Comparison of ENCODE assay signal across 12 cellular contexts in genomic region chr21:34017127-34017961, GRCh38. TPM values are rescaled to one million over a fixed set of nuclear protein-coding genes. Genes with fewer than 3 reads are reported as not detected.
A peak's percentile ranks its signal among the peaks of the same experiment; 100 is the strongest.
DNase-seq lines count a peak whose midpoint lies in the region; ATAC-seq and TF ChIP-seq lines count a peak whose summit lies in the region.
"Had no signal": no experiment of that assay in that cellular context is flagged by ENCODE, and none has a peak within 500 bp of the region (broad histone marks: within the 10 kb centered on the region; RNA-seq: fewer than 3 reads in every experiment).

No MANE protein-coding gene starts in this region.

- DNase-seq in T-helper 1 cell (no peak), NCI-H2171 treated with DMSO at 0.1 percent for 48 hours (lab: John Stamatoyannopoulos, UW) (peak; percentile 94), KG1 (lab: John Stamatoyannopoulos, UW) (no peak), GM10266 (ENCODE audit: extremely low spot score) (no peak)
- no peak for DNase-seq in natural killer cell treated with Interleukin-12 subunit alpha and Interleukin-12 subunit beta and Interleukin-15 and Interleukin-18, amount 100 ng/mL, for 72 hours (ENCODE audit: low spot score)
- no peak for DNase-seq in effector memory CD8-positive, alpha-beta T cell
- DNase-seq: NCI-H510A treated with DMSO at 0.1 percent for 48 hours had no signal

- ATAC-seq in HG02571 (IDR thresholded peaks at IDR 0.05; ENCODE audit: unreplicated experiment), result peak; percentile 33
- ATAC-seq in natural killer cell treated with Interleukin-12 subunit alpha and Interleukin-12 subunit beta and Interleukin-15 and Interleukin-18, amount 100 ng/mL, for 72 hours, result peak; percentile 7 to 76
- no peak for ATAC-seq in effector memory CD8-positive, alpha-beta T cell (replicated peaks)
- ATAC-seq: SK-N-SH treated with all-trans-retinoic acid at 6 μM for 48 hours had no signal

- peak overlapping the region; percentile 64 for H3K27ac Mint-ChIP-seq in T-helper 1 cell treated with Interleukin-12 subunit alpha and Interleukin-12 subunit beta and Interleukin-4 antibody, amounts not matched to agents 30 μg/mL and 1 μg/mL, for 36 hours
- no peak overlapping the region for H3K27ac Mint-ChIP-seq in natural killer cell treated with Interleukin-12 subunit alpha and Interleukin-12 subunit beta and Interleukin-15 and Interleukin-18, amount 100 ng/mL, for 72 hours
- H3K27ac Mint-ChIP-seq in effector memory CD8-positive, alpha-beta T cell, result peak overlapping the region in 1 of 2 donors; percentile 84
- H3K27ac Mint-ChIP-seq: brain, progenitor cell of endocrine pancreas had no signal

- no peak overlapping the region for H3K4me3 Mint-ChIP-seq in T-helper 1 cell treated with Interleukin-12 subunit alpha and Interleukin-12 subunit beta and Interleukin-4 antibody, amounts not matched to agents 30 μg/mL and 1 μg/mL, for 36 hours
- H3K4me3 Mint-ChIP-seq in natural killer cell treated with Interleukin-12 subunit alpha and Interleukin-12 subunit beta and Interleukin-15 and Interleukin-18, amount 100 ng/mL, for 72 hours, result peak overlapping the region; percentile 69
- H3K4me3 Mint-ChIP-seq in effector memory CD8-positive, alpha-beta T cell, result no peak overlapping the region
- H3K4me3 Mint-ChIP-seq: brain had no signal

- H3K4me1 Mint-ChIP-seq in T-helper 1 cell treated with Interleukin-12 subunit alpha and Interleukin-12 subunit beta and Interleukin-4 antibody, amounts not matched to agents 30 μg/mL and 1 μg/mL, for 36 hours (ENCODE audit: low read depth), result peaks cover 40% of the 10 kb centered on the region
- peaks cover 20 to 62% of the 10 kb centered on the region in 2 donors for H3K4me1 Mint-ChIP-seq in natural killer cell treated with Interleukin-12 subunit alpha and Interleukin-12 subunit beta and Interleukin-15 and Interleukin-18, amount 100 ng/mL, for 72 hours (ENCODE audit: low read depth in 2 of 2)
- peaks cover 13 to 20% of the 10 kb centered on the region in 2 donors for H3K4me1 Mint-ChIP-seq in effector memory CD8-positive, alpha-beta T cell (ENCODE audit: low read depth in 2 of 2)

- H3K36me3 Mint-ChIP-seq in T-helper 1 cell treated with Interleukin-12 subunit alpha and Interleukin-12 subunit beta and Interleukin-4 antibody, amounts not matched to agents 30 μg/mL and 1 μg/mL, for 36 hours (ENCODE audit: low read depth), result peaks cover 21% of the 10 kb centered on the region
- H3K36me3 Mint-ChIP-seq in natural killer cell treated with Interleukin-12 subunit alpha and Interleukin-12 subunit beta and Interleukin-15 and Interleukin-18, amount 100 ng/mL, for 72 hours, result peaks cover 35% of the 10 kb centered on the region
- H3K36me3 Mint-ChIP-seq in effector memory CD8-positive, alpha-beta T cell (ENCODE audit: insufficient read depth), result no peaks in the 10 kb centered on the region
- H3K36me3 Mint-ChIP-seq: brain had no signal

- no peaks in the 10 kb centered on the region for H3K27me3 Mint-ChIP-seq in T-helper 1 cell treated with Interleukin-12 subunit alpha and Interleukin-12 subunit beta and Interleukin-4 antibody, amounts not matched to agents 30 μg/mL and 1 μg/mL, for 36 hours (ENCODE audit: low read depth)
- H3K27me3 Mint-ChIP-seq in natural killer cell treated with Interleukin-12 subunit alpha and Interleukin-12 subunit beta and Interleukin-15 and Interleukin-18, amount 100 ng/mL, for 72 hours, result no peaks in the 10 kb centered on the region
- H3K27me3 Mint-ChIP-seq in effector memory CD8-positive, alpha-beta T cell, result no peaks in the 10 kb centered on the region
- H3K27me3 Mint-ChIP-seq: progenitor cell of endocrine pancreas had no signal

- no peak for TF ChIP-seq CTCF in GM10266 (IDR thresholded peaks at IDR 0.05; ENCODE audit: control insufficient read depth, insufficient read depth, low read depth, missing control alignments)

- H3K9me3 Mint-ChIP-seq in T-helper 1 cell treated with Interleukin-12 subunit alpha and Interleukin-12 subunit beta and Interleukin-4 antibody, amounts not matched to agents 30 μg/mL and 1 μg/mL, for 36 hours, result peaks cover 45% of the 10 kb centered on the region
- H3K9me3 Mint-ChIP-seq in natural killer cell treated with Interleukin-12 subunit alpha and Interleukin-12 subunit beta and Interleukin-15 and Interleukin-18, amount 100 ng/mL, for 72 hours, result peaks cover 17% of the 10 kb centered on the region
- H3K9me3 Mint-ChIP-seq in effector memory CD8-positive, alpha-beta T cell, result peaks cover 4 to 8% of the 10 kb centered on the region in 2 donors

RNA-seq across cellular contexts. Expression of gene MRPS6, which starts 56.0 kb away (rescaled TPM):
- total RNA-seq in natural killer cell treated with Interleukin-12 subunit alpha and Interleukin-12 subunit beta and Interleukin-15 and Interleukin-18, amount 100 ng/mL, for 72 hours, result 100 to 1,000 TPM; 122 to 188 TPM

RNA-seq across cellular contexts. Expression of gene SLC5A3, which starts 56.0 kb away (rescaled TPM):
- 10 to 100 TPM; 36.1 to 59.1 TPM for total RNA-seq in natural killer cell treated with Interleukin-12 subunit alpha and Interleukin-12 subunit beta and Interleukin-15 and Interleukin-18, amount 100 ng/mL, for 72 hours
